Comparison of ENCODE assay signal across 14 cellular contexts in the genomic region with DNA sequence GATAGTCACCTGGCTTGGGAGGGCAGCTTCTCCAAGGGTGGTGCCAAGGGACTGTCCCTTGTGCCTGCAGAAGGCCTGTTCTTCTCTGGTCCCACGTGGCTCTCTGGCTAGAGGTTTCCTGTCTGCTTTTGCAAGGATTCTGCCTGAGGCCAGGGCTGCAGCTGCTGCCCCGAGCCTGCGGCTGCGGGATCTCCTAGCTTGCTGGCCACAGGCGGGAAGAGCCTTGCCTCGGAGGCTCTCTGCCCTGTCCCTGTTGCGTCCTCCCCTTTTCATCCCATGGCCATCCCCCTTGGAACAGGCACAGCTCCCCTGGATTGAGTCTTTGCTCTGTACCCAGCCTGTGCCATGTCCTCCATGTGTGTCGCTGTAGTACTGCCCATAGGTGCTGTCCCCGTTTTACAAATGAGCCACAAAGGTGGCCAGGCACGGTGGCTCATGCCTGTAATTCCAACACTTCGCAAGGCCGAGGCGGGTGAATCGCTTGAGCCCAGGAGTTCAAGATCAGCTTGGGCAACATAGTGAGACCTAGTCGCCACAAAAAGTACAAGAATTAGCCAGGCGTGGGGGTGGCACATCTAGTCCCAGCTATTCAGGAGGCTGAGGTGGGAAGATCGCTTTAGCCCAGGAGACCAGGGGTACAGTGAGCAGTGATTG.
"Had no signal": no experiment of that assay in that cellular context is flagged by ENCODE, and none has a peak within 500 bp of the region (broad histone marks: within the 10 kb centered on the region; RNA-seq: fewer than 3 reads in every experiment).

No MANE protein-coding gene starts in this region.

- H3K9me3 ChIP-seq: gastrocnemius medialis, heart right ventricle, right lobe of liver, thoracic aorta had no signal

- H3K4me3 ChIP-seq: gastrocnemius medialis, heart right ventricle, lung, right lobe of liver, smooth muscle cell, thoracic aorta had no signal

- H3K27ac Mint-ChIP-seq: T-helper 2 cell treated with Interferon-gamma antibody and Interleukin-4, amounts not matched to agents 5 μg/mL and 100 μg/mL, for 36 hours had no signal

- ATAC-seq: activated CD4-positive, CD25-positive, alpha-beta regulatory T cell treated with anti-CD3 and anti-CD28 coated beads, Interleukin-2, amount 50 U/mL, for 24 hours; gastrocnemius medialis; heart right ventricle; left colon; right lobe of liver had no signal

- H3K27me3 ChIP-seq: gastrocnemius medialis, heart right ventricle, right lobe of liver had no signal

- H3K4me1 ChIP-seq: gastrocnemius medialis, heart right ventricle, right lobe of liver had no signal

- H3K4me2 ChIP-seq: smooth muscle cell had no signal

- H3K4me3 Mint-ChIP-seq: T-helper 2 cell treated with Interferon-gamma antibody and Interleukin-4, amounts not matched to agents 5 μg/mL and 100 μg/mL, for 36 hours had no signal

- H3K9me3 Mint-ChIP-seq: T-helper 2 cell treated with Interferon-gamma antibody and Interleukin-4, amounts not matched to agents 5 μg/mL and 100 μg/mL, for 36 hours had no signal

- DNase-seq: activated CD4-positive, alpha-beta T cell treated with anti-CD3 and anti-CD28 coated beads, Interleukin-2, amount 50 U/mL, for 1 hour; activated CD8-positive, alpha-beta memory T cell treated with anti-CD3 and anti-CD28 coated beads for 24 hours; activated naive CD4-positive, alpha-beta T cell treated with Interleukin-2 at 50 U/mL for 16 hours; erythroblast; gastrocnemius medialis; heart right ventricle; left colon; right lobe of liver; SW 1271 had no signal

- H3K27ac ChIP-seq: gastrocnemius medialis, heart right ventricle, right lobe of liver, thoracic aorta had no signal
